In genomic region chr18:8800445-8800844, GRCh38 we compare ENCODE assay signal across 12 cellular contexts.
A peak's percentile ranks its signal among the peaks of the same experiment; 100 is the strongest.
DNase-seq lines count a peak whose midpoint lies in the region; ATAC-seq and TF ChIP-seq lines count a peak whose summit lies in the region.
"Had no signal": no experiment of that assay in that cellular context is flagged by ENCODE, and none has a peak within 500 bp of the region (broad histone marks: within the 10 kb centered on the region; RNA-seq: fewer than 3 reads in every experiment).

No MANE protein-coding gene starts in this region.

- H3K9me3 ChIP-seq in left ventricle myocardium inferior (replicated peaks) (no peaks in the 10 kb centered on the region), mammary epithelial cell (replicated peaks; ENCODE audit: insufficient read depth, low read length) (no peaks in the 10 kb centered on the region)
- H3K9me3 ChIP-seq: thyroid gland had no signal

- WGBS in mammary epithelial cell (ENCODE audit: low coverage, missing lambda C conversion rate): 30% methylated on average over 9 of the region's 9 CpGs

- H3K9ac ChIP-seq in mammary epithelial cell (ENCODE audit: insufficient read depth, low read length): no peak overlapping the region

- dilution Hi-C loops in mammary epithelial cell (cut with HindIII; ENCODE audit: low sequenced_read_pairs): loop anchor here (10.0 kb wide), 1 partner anchor 54 kb away; no protein-coding TSS in a partner anchor

- no peak for TF ChIP-seq CTCF in left ventricle myocardium inferior (IDR thresholded peaks at IDR 0.05; ENCODE audit: borderline replicate concordance)
- TF ChIP-seq CTCF in mammary epithelial cell (conservative IDR thresholded peaks at IDR 0.05 in 1 of 2, IDR thresholded peaks at IDR 0.05 in 1 of 2; ENCODE audit: extremely low read depth in 1 of 2, insufficient read depth in 1 of 2, low read depth in 1 of 2, low read length in 2 of 2): no peak

- in situ Hi-C loops in mammary epithelial cell (cut with MboI; ENCODE audit: low sequenced_read_pairs in 2 of 2): no loop called here

- CTCF ChIA-PET in mammary epithelial cell (lab: Charles Lee; ENCODE audit: low non-redundant PET): interaction anchor here (0.7 kb wide), 2 partner anchors 93 to 94 kb away, joined by 8 to 20 read pairs; no protein-coding TSS in a partner anchor

- H3K27ac ChIP-seq in left ventricle myocardium inferior (replicated peaks): no peak overlapping the region
- peak overlapping the region; percentile 51 for H3K27ac ChIP-seq in mammary epithelial cell (ENCODE audit: insufficient read depth, low read depth, low read length)
- H3K27ac ChIP-seq: thyroid gland had no signal

- peak; percentile 39 for DNase-seq in cardiac septum (ENCODE audit: low spot score)
- no peak for DNase-seq in left ventricle myocardium inferior
- peak; percentile 78 for DNase-seq in mammary epithelial cell
- DNase-seq in kidney glomerular epithelial cell (lab: John Stamatoyannopoulos, UW): peak; percentile 87
- DNase-seq in stimulated activated CD4-positive, alpha-beta T cell treated with anti-CD3 and anti-CD28 coated beads, Interleukin-2, amount 100 ng/mL, for 24 hours: no peak
- no peak for DNase-seq in superior temporal gyrus (ENCODE audit: extremely low spot score)
- no peak for DNase-seq in NCI-H2171 treated with DMSO at 0.1 percent for 48 hours (lab: John Stamatoyannopoulos, UW)
- DNase-seq: activated CD8-positive, alpha-beta memory T cell treated with anti-CD3 and anti-CD28 coated beads, Interleukin-2, amount 10 ng/mL, durations not matched to agents 7 days and 5 days; erythroblast; NCI-H524 treated with DMSO at 0.1 percent for 48 hours; thyroid gland had no signal

- BruUV-seq in mammary epithelial cell (replicated peaks; lab: Mats Ljungman, UMichigan): no TSS peak

- no peaks in the 10 kb centered on the region for H4K20me1 ChIP-seq in mammary epithelial cell (ENCODE audit: insufficient read depth, low read length)

- H3K27me3 ChIP-seq in left ventricle myocardium inferior (ENCODE audit: low read depth): no peaks in the 10 kb centered on the region
- no peaks in the 10 kb centered on the region for H3K27me3 ChIP-seq in mammary epithelial cell (ENCODE audit: insufficient read depth, low read length)
- H3K27me3 ChIP-seq: thyroid gland had no signal

- intact Hi-C loops in cardiac septum (cut with DNase I): no loop called here
- intact Hi-C loops in left ventricle myocardium inferior (cut with micrococcal nuclease): no loop called here
- intact Hi-C loops in mammary epithelial cell (cut with micrococcal nuclease): loop anchor here (2.0 to 10.0 kb wide), 2 partner anchors 182 to 254 kb away; no protein-coding TSS in a partner anchor

- H3K4me2 ChIP-seq in mammary epithelial cell (ENCODE audit: insufficient read depth, low read depth, low read length): peak overlapping the region; percentile 57

- H3K36me3 ChIP-seq in left ventricle myocardium inferior: no peaks in the 10 kb centered on the region
- H3K36me3 ChIP-seq in mammary epithelial cell (ENCODE audit: insufficient read depth, low read length): peaks cover 22% of the 10 kb centered on the region
- H3K36me3 ChIP-seq: thyroid gland had no signal

- H3K4me1 ChIP-seq in left ventricle myocardium inferior (no peaks in the 10 kb centered on the region), mammary epithelial cell (ENCODE audit: insufficient read depth, low read length) (peaks cover 39% of the 10 kb centered on the region)
- H3K4me1 ChIP-seq: thyroid gland had no signal

- H3K79me2 ChIP-seq in mammary epithelial cell (ENCODE audit: insufficient read depth, low read length): no peaks in the 10 kb centered on the region

- no peak for ATAC-seq in HG02884 (IDR thresholded peaks at IDR 0.05; ENCODE audit: unreplicated experiment)
- ATAC-seq: activated CD8-positive, alpha-beta memory T cell treated with anti-CD3 and anti-CD28 coated beads, Interleukin-2, amount 10 ng/mL, durations not matched to agents 7 days and 5 days had no signal

- peak overlapping the region; percentile 36 for H2AFZ ChIP-seq in mammary epithelial cell (ENCODE audit: low read depth, low read length)

- H3K4me3 ChIP-seq in left ventricle myocardium inferior: no peak overlapping the region
- H3K4me3 ChIP-seq in mammary epithelial cell (replicated peaks in 1 of 3; ENCODE audit: insufficient read depth in 1 of 3, low read depth in 2 of 3, low read length in 3 of 3): no peak overlapping the region
- H3K4me3 ChIP-seq: thyroid gland had no signal

Comparison
In these comparisons a context has a peak if more than half of its experiments do, and no peak if none do; other contexts are left out.
1. DNase-seq: peak in cardiac septum (single experiment), mammary epithelial cell (single experiment) and kidney glomerular epithelial cell (single experiment); none in left ventricle myocardium inferior (single experiment), stimulated activated CD4-positive, alpha-beta T cell treated with anti-CD3 and anti-CD28 coated beads, Interleukin-2, amount 100 ng/mL, for 24 hours (0 of 2), superior temporal gyrus (single experiment) and NCI-H2171 treated with DMSO at 0.1 percent for 48 hours (single experiment).